1 cellular context compared by ENCODE assay signal in the genomic region with DNA sequence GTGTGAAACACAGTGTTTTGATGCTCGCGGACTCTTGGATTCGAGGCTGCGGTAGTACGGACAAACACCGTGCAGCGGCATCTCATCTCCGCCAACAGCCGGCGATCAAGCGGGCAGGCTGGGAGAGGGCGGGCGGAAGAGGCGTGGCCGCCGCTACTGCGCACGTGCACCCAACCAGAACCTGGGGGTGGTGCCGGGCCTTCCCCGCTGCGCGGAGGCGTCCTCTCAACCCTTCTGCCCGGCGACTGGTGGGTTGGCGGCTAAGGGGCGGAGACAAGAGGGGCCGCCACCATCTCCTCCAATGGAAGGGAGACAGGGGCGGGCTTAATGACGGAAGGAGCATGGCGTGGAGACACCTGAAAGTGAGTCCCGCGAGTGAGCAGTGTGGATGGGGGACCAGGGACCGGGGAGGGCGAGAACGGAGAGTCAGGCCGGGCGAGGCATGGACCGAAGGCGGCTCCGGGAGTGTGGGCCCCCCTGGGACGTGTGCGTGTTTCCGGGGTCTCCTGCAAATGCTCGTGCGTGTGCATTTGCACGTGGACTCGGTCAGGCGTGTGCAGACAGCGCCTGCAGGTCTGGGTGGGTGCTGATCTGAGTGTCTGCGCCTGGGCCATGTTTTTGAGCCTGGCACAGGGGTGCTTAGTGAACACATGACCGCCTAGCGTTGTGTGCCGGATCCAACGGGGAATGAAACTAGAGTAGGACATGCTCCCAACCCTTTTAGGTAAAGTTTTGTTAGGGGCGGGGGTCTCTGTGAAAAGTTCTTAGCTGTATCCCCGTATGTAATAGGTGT.
TF ChIP-seq lines count a peak whose summit lies in the region.

A gene (plus strand): TSS at position 321 of the 793 bp plus-strand sequence. CDS start 21 bp downstream, at position 342.

TF ChIP-seq in HepG2, 621 proteins besides CTCF, POLR2A, EP300 and RAD21 (continued from another document and continues in another):
- TF ChIP-seq, protein P1, sequence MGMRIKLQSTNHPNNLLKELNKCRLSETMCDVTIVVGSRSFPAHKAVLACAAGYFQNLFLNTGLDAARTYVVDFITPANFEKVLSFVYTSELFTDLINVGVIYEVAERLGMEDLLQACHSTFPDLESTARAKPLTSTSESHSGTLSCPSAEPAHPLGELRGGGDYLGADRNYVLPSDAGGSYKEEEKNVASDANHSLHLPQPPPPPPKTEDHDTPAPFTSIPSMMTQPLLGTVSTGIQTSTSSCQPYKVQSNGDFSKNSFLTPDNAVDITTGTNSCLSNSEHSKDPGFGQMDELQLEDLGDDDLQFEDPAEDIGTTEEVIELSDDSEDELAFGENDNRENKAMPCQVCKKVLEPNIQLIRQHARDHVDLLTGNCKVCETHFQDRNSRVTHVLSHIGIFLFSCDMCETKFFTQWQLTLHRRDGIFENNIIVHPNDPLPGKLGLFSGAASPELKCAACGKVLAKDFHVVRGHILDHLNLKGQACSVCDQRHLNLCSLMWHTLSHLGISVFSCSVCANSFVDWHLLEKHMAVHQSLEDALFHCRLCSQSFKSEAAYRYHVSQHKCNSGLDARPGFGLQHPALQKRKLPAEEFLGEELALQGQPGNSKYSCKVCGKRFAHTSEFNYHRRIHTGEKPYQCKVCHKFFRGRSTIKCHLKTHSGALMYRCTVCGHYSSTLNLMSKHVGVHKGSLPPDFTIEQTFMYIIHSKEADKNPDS (CRISPR knock-in tag; IDR thresholded peaks at IDR 0.05): no peak; the same call in 1 of the 2 replicates
- no peak; the same call in 1 of the 2 replicates for TF ChIP-seq ZNF589 (CRISPR knock-in tag; conservative IDR thresholded peaks at IDR 0.05)
- no peak for TF ChIP-seq CENPX (CRISPR knock-in tag; IDR thresholded peaks at IDR 0.05)
- TF ChIP-seq, protein P2, sequence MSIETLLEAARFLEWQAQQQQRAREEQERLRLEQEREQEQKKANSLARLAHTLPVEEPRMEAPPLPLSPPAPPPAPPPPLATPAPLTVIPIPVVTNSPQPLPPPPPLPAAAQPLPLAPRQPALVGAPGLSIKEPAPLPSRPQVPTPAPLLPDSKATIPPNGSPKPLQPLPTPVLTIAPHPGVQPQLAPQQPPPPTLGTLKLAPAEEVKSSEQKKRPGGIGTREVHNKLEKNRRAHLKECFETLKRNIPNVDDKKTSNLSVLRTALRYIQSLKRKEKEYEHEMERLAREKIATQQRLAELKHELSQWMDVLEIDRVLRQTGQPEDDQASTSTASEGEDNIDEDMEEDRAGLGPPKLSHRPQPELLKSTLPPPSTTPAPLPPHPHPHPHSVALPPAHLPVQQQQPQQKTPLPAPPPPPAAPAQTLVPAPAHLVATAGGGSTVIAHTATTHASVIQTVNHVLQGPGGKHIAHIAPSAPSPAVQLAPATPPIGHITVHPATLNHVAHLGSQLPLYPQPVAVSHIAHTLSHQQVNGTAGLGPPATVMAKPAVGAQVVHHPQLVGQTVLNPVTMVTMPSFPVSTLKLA (IDR thresholded peaks at IDR 0.05): peak; percentile 95
- TF ChIP-seq SMC3 (IDR thresholded peaks at IDR 0.05; ENCODE audit: low read length): no peak
- TF ChIP-seq ZSCAN20 (CRISPR knock-in tag; IDR thresholded peaks at IDR 0.05; ENCODE audit: borderline replicate concordance): no peak
- TF ChIP-seq ZNF136 (CRISPR knock-in tag; IDR thresholded peaks at IDR 0.05; ENCODE audit: low read depth): no peak; the same call in 1 of the 2 replicates
- TF ChIP-seq JDP2 (CRISPR knock-in tag; IDR thresholded peaks at IDR 0.05; ENCODE audit: borderline replicate concordance): no peak; the same call in 1 of the 2 replicates
- no peak; the same call in 1 of the 2 replicates for TF ChIP-seq RARA (CRISPR knock-in tag; IDR thresholded peaks at IDR 0.05)
- no peak for TF ChIP-seq REL (CRISPR knock-in tag; conservative IDR thresholded peaks at IDR 0.05)
- no peak for TF ChIP-seq HMG20B (CRISPR knock-in tag; conservative IDR thresholded peaks at IDR 0.05)
- TF ChIP-seq ZFX (CRISPR knock-in tag; IDR thresholded peaks at IDR 0.05; ENCODE audit: low read depth): peak; percentile 74
- peak; percentile 52; the same call in 1 of the 2 replicates for TF ChIP-seq ZNF724P (CRISPR knock-in tag; IDR thresholded peaks at IDR 0.05; ENCODE audit: borderline replicate concordance)
- TF ChIP-seq, protein P3, sequence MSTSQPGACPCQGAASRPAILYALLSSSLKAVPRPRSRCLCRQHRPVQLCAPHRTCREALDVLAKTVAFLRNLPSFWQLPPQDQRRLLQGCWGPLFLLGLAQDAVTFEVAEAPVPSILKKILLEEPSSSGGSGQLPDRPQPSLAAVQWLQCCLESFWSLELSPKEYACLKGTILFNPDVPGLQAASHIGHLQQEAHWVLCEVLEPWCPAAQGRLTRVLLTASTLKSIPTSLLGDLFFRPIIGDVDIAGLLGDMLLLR (CRISPR knock-in tag; IDR thresholded peaks at IDR 0.05): peak; percentile 95; the same call in 1 of the 2 replicates
- TF ChIP-seq ZNF468 (CRISPR knock-in tag; IDR thresholded peaks at IDR 0.05): no peak
- TF ChIP-seq ZBTB3 (CRISPR knock-in tag; IDR thresholded peaks at IDR 0.05; ENCODE audit: borderline replicate concordance, low read depth): no peak
- no peak; the same call in 1 of the 2 replicates for TF ChIP-seq THYN1 (CRISPR knock-in tag; IDR thresholded peaks at IDR 0.05; ENCODE audit: borderline replicate concordance, low read depth)
- TF ChIP-seq ZNF709 (CRISPR knock-in tag; IDR thresholded peaks at IDR 0.05): peak; percentile 82
- peak; percentile 99 for TF ChIP-seq BHLHE40 (IDR thresholded peaks at IDR 0.05; ENCODE audit: low read length)
- peak; percentile 91 for TF ChIP-seq ZNF737 (CRISPR knock-in tag; IDR thresholded peaks at IDR 0.05; ENCODE audit: borderline replicate concordance)
- peak; percentile 56; the same call in 1 of the 2 replicates for TF ChIP-seq SP1 (IDR thresholded peaks at IDR 0.05)
- TF ChIP-seq SP1 (CRISPR knock-in tag; IDR thresholded peaks at IDR 0.05): peak; percentile 92
- TF ChIP-seq CCAR2 (optimal IDR thresholded peaks at IDR 0.05; ENCODE audit: low read depth, low read length): no peak
- no peak for TF ChIP-seq ZNF264 (CRISPR knock-in tag; IDR thresholded peaks at IDR 0.05)
- peak; percentile 78 for TF ChIP-seq NRL (CRISPR knock-in tag; IDR thresholded peaks at IDR 0.05; ENCODE audit: borderline replicate concordance)
- TF ChIP-seq, protein P4, sequence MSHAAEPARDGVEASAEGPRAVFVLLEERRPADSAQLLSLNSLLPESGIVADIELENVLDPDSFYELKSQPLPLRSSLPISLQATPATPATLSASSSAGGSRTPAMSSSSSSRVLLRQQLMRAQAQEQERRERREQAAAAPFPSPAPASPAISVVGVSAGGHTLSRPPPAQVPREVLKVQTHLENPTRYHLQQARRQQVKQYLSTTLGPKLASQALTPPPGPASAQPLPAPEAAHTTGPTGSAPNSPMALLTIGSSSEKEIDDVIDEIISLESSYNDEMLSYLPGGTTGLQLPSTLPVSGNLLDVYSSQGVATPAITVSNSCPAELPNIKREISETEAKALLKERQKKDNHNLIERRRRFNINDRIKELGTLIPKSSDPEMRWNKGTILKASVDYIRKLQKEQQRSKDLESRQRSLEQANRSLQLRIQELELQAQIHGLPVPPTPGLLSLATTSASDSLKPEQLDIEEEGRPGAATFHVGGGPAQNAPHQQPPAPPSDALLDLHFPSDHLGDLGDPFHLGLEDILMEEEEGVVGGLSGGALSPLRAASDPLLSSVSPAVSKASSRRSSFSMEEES (CRISPR knock-in tag; IDR thresholded peaks at IDR 0.05): 0 out of 2 replicates have a peak, but pooled peaks have one; percentile 21
- TF ChIP-seq ZNF317 (CRISPR knock-in tag; IDR thresholded peaks at IDR 0.05): no peak; the same call in 1 of the 2 replicates
- TF ChIP-seq ZNF550 (CRISPR knock-in tag; IDR thresholded peaks at IDR 0.05; ENCODE audit: borderline replicate concordance): peak; percentile 97; the same call in 1 of the 2 replicates
- no peak for TF ChIP-seq RBM22 (optimal IDR thresholded peaks at IDR 0.05; ENCODE audit: low read length)
- TF ChIP-seq AKAP8 (CRISPR knock-in tag; IDR thresholded peaks at IDR 0.05): peak; percentile 82; the same call in 1 of the 2 replicates
- TF ChIP-seq CENPT (CRISPR knock-in tag; IDR thresholded peaks at IDR 0.05; ENCODE audit: low read depth): no peak; the same call in 1 of the 2 replicates
- TF ChIP-seq RAD51 (IDR thresholded peaks at IDR 0.05; ENCODE audit: borderline replicate concordance): no peak
- no peak for TF ChIP-seq MED8 (CRISPR knock-in tag; IDR thresholded peaks at IDR 0.05; ENCODE audit: insufficient replicate concordance)
- no peak for TF ChIP-seq TRIM24 (CRISPR knock-in tag; IDR thresholded peaks at IDR 0.05)
- TF ChIP-seq, protein P5, sequence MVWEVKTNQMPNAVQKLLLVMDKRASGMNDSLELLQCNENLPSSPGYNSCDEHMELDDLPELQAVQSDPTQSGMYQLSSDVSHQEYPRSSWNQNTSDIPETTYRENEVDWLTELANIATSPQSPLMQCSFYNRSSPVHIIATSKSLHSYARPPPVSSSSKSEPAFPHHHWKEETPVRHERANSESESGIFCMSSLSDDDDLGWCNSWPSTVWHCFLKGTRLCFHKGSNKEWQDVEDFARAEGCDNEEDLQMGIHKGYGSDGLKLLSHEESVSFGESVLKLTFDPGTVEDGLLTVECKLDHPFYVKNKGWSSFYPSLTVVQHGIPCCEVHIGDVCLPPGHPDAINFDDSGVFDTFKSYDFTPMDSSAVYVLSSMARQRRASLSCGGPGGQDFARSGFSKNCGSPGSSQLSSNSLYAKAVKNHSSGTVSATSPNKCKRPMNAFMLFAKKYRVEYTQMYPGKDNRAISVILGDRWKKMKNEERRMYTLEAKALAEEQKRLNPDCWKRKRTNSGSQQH (CRISPR knock-in tag; IDR thresholded peaks at IDR 0.05; ENCODE audit: low read depth): peak; percentile 96
- TF ChIP-seq NR1H2 (CRISPR knock-in tag; IDR thresholded peaks at IDR 0.05; ENCODE audit: borderline replicate concordance, low read depth): no peak; the same call in 1 of the 2 replicates
- TF ChIP-seq ZNF879 (CRISPR knock-in tag; IDR thresholded peaks at IDR 0.05): no peak
- TF ChIP-seq ZNF776 (CRISPR knock-in tag; IDR thresholded peaks at IDR 0.05): peak; percentile 48; the same call in 1 of the 2 replicates
- TF ChIP-seq, protein P6, sequence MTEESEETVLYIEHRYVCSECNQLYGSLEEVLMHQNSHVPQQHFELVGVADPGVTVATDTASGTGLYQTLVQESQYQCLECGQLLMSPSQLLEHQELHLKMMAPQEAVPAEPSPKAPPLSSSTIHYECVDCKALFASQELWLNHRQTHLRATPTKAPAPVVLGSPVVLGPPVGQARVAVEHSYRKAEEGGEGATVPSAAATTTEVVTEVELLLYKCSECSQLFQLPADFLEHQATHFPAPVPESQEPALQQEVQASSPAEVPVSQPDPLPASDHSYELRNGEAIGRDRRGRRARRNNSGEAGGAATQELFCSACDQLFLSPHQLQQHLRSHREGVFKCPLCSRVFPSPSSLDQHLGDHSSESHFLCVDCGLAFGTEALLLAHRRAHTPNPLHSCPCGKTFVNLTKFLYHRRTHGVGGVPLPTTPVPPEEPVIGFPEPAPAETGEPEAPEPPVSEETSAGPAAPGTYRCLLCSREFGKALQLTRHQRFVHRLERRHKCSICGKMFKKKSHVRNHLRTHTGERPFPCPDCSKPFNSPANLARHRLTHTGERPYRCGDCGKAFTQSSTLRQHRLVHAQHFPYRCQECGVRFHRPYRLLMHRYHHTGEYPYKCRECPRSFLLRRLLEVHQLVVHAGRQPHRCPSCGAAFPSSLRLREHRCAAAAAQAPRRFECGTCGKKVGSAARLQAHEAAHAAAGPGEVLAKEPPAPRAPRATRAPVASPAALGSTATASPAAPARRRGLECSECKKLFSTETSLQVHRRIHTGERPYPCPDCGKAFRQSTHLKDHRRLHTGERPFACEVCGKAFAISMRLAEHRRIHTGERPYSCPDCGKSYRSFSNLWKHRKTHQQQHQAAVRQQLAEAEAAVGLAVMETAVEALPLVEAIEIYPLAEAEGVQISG (CRISPR knock-in tag; IDR thresholded peaks at IDR 0.05): peak; percentile 88
- TF ChIP-seq ZNF333 (CRISPR knock-in tag; IDR thresholded peaks at IDR 0.05; ENCODE audit: borderline replicate concordance): no peak
- peak; percentile 41; the same call in 1 of the 2 replicates for TF ChIP-seq PAWR (CRISPR knock-in tag; IDR thresholded peaks at IDR 0.05; ENCODE audit: borderline replicate concordance)
- TF ChIP-seq ZNF598 (CRISPR knock-in tag; IDR thresholded peaks at IDR 0.05; ENCODE audit: borderline replicate concordance): no peak
- TF ChIP-seq RFX5 (IDR thresholded peaks at IDR 0.05; ENCODE audit: low read depth, low read length): peak; percentile 89
- TF ChIP-seq TEAD2 (CRISPR knock-in tag; IDR thresholded peaks at IDR 0.05): no peak
- TF ChIP-seq FOXC1 (CRISPR knock-in tag; IDR thresholded peaks at IDR 0.05; ENCODE audit: borderline replicate concordance): peak; percentile 96; the same call in 1 of the 2 replicates
- no peak for TF ChIP-seq ZNF224 (CRISPR knock-in tag; IDR thresholded peaks at IDR 0.05)
- TF ChIP-seq, protein P7, sequence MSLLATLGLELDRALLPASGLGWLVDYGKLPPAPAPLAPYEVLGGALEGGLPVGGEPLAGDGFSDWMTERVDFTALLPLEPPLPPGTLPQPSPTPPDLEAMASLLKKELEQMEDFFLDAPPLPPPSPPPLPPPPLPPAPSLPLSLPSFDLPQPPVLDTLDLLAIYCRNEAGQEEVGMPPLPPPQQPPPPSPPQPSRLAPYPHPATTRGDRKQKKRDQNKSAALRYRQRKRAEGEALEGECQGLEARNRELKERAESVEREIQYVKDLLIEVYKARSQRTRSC (CRISPR knock-in tag; IDR thresholded peaks at IDR 0.05; ENCODE audit: low read depth): no peak
